ENCODE assay signal across 1 cellular context in the genomic region with DNA sequence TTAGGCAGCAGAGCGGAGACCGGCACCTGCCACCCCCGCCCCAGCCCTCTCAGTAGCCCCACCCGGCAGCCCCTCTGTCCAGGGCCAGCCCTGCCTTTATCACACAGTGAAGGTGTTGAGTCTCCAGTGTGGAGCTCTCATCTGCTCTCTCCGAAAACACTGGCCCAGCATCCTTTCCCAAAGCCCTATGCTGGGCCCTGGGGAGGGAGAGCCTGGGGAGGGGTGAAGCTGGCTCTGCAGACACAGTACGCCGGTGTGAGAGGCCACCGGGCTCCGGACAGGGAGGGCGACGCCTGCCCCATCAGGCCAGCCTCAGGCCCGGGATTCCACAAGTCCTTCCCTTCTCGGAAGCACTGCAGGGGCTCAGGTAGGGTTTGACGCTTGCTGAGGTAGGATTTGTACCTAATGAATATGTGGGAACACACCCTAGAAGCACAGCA.
TF ChIP-seq lines count a peak whose summit lies in the region.

No MANE protein-coding gene starts in this region.

TF ChIP-seq in HepG2, 621 proteins besides CTCF, POLR2A, EP300 and RAD21 (continued from another document):
- TF ChIP-seq, protein P1, sequence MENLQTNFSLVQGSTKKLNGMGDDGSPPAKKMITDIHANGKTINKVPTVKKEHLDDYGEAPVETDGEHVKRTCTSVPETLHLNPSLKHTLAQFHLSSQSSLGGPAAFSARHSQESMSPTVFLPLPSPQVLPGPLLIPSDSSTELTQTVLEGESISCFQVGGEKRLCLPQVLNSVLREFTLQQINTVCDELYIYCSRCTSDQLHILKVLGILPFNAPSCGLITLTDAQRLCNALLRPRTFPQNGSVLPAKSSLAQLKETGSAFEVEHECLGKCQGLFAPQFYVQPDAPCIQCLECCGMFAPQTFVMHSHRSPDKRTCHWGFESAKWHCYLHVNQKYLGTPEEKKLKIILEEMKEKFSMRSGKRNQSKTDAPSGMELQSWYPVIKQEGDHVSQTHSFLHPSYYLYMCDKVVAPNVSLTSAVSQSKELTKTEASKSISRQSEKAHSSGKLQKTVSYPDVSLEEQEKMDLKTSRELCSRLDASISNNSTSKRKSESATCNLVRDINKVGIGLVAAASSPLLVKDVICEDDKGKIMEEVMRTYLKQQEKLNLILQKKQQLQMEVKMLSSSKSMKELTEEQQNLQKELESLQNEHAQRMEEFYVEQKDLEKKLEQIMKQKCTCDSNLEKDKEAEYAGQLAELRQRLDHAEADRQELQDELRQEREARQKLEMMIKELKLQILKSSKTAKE (CRISPR knock-in tag; IDR thresholded peaks at IDR 0.05; ENCODE audit: borderline replicate concordance), result no peak
- no peak for TF ChIP-seq MED1 (CRISPR knock-in tag; IDR thresholded peaks at IDR 0.05)
- TF ChIP-seq ZBTB38 (CRISPR knock-in tag; IDR thresholded peaks at IDR 0.05), result no peak
- TF ChIP-seq, protein P2, sequence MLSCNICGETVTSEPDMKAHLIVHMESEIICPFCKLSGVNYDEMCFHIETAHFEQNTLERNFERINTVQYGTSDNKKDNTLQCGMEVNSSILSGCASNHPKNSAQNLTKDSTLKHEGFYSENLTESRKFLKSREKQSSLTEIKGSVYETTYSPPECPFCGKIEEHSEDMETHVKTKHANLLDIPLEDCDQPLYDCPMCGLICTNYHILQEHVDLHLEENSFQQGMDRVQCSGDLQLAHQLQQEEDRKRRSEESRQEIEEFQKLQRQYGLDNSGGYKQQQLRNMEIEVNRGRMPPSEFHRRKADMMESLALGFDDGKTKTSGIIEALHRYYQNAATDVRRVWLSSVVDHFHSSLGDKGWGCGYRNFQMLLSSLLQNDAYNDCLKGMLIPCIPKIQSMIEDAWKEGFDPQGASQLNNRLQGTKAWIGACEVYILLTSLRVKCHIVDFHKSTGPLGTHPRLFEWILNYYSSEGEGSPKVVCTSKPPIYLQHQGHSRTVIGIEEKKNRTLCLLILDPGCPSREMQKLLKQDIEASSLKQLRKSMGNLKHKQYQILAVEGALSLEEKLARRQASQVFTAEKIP (CRISPR knock-in tag; IDR thresholded peaks at IDR 0.05; ENCODE audit: borderline replicate concordance), result no peak
- no peak for TF ChIP-seq ISX (CRISPR knock-in tag; conservative IDR thresholded peaks at IDR 0.05)
- TF ChIP-seq ZNF225 (CRISPR knock-in tag; IDR thresholded peaks at IDR 0.05), result no peak
TF ChIP-seq in HepG2: peak in this region for 0.
